8 cellular contexts compared by ENCODE assay signal in genomic region chrX:40097101-40097491, GRCh38. TPM values are rescaled to one million over a fixed set of nuclear protein-coding genes. Genes with fewer than 3 reads are reported as not detected.
DNase-seq lines count a peak whose midpoint lies in the region; ATAC-seq, FAIRE-seq and TF ChIP-seq lines count a peak whose summit lies in the region.

No MANE protein-coding gene starts in this region.

- TF ChIP-seq CTCF in 22Rv1 (IDR thresholded peaks at IDR 0.05) (no peak), HCT116 (IDR thresholded peaks at IDR 0.05 in 2 of 3, conservative IDR thresholded peaks at IDR 0.05 in 1 of 3; ENCODE audit: borderline replicate concordance in 1 of 3, insufficient read depth in 1 of 3, low read depth in 2 of 3, low read length in 2 of 3) (no peak), adrenal gland (IDR thresholded peaks at IDR 0.05) (no peak), lower lobe of right lung (IDR thresholded peaks at IDR 0.05) (no peak), upper lobe of left lung (IDR thresholded peaks at IDR 0.05) (no peak)

- H3K4me2 ChIP-seq in HCT116 (ENCODE audit: low read length), result peak overlapping the region; percentile 85

- DNase-seq in HCT116 (ENCODE audit: low read depth, low spot score), result no peak
- peak in 1 of 7 donors; percentile 17 for DNase-seq in adrenal gland
- DNase-seq in lower lobe of right lung, result no peak
- no peak for DNase-seq in upper lobe of left lung
- DNase-seq in urothelium cell line (ENCODE audit: low spot score), result no peak
- DNase-seq in RKO (ENCODE audit: low spot score), result no peak

- RAD21 ChIA-PET in HCT116 (lab: Charles Lee; ENCODE audit: low non-redundant PET in 1 of 2, low total read pairs in 2 of 2, uncharacterized antibody in 2 of 2, unreplicated experiment in 2 of 2), result interaction anchor here in 1 of 2 experiments (0.9 kb wide), 1 partner anchor 44 kb away, joined by 4 read pairs; no protein-coding TSS in a partner anchor

- H4K20me1 ChIP-seq in HCT116 (ENCODE audit: insufficient read depth), result peaks cover 18% of the 10 kb centered on the region; the same call in 1 of the 2 replicates

- CTCF ChIA-PET in HCT116 (lab: Charles Lee), result interaction anchor here (1.4 kb wide), 1 partner anchor 72 kb away, joined by 7 read pairs; no protein-coding TSS in a partner anchor

- H3K79me2 ChIP-seq in HCT116 (ENCODE audit: insufficient read depth, low read length), result peaks cover 83% of the 10 kb centered on the region

- 0 to 8% (median 7%) methylated on average over 6 to 41 of the region's 45 CpGs; no CpG with 5 or more reads in 1 of the 4 donors for WGBS in adrenal gland, 4 donors
- WGBS in upper lobe of left lung, 2 donors, result 5% methylated on average over 34 of the region's 45 CpGs; no CpG with 5 or more reads in 1 of the 2 donors

- H3K27me3 ChIP-seq in HCT116 (ENCODE audit: insufficient read depth, low read length) (no peaks in the 10 kb centered on the region), adrenal gland (peaks cover 26% of the 10 kb centered on the region), lower lobe of right lung (ENCODE audit: low read depth) (no peaks in the 10 kb centered on the region), upper lobe of left lung (peaks cover 0 to 37% (median 0%) of the 10 kb centered on the region in 4 donors)

- TF ChIP-seq POLR2A in HCT116 (IDR thresholded peaks at IDR 0.05; ENCODE audit: borderline replicate concordance, extremely low read depth, insufficient read depth, insufficient read length) (no peak), adrenal gland (IDR thresholded peaks at IDR 0.05) (no peak), upper lobe of left lung (IDR thresholded peaks at IDR 0.05) (no peak)

- H3K9me3 ChIP-seq in HCT116 (ENCODE audit: control insufficient read depth in 1 of 2, insufficient read depth in 1 of 2, low read depth in 1 of 2, low read length in 2 of 2) (no peaks in the 10 kb centered on the region), adrenal gland (replicated peaks in 1 of 3) (no peaks in the 10 kb centered on the region), lower lobe of right lung (no peaks in the 10 kb centered on the region), upper lobe of left lung (no peaks in the 10 kb centered on the region)

- H3K27ac ChIP-seq in 22Rv1 (peak overlapping the region; percentile 98), HCT116 (ENCODE audit: low read depth, low read length) (peak overlapping the region; percentile 66; the same call in 1 of the 2 replicates), adrenal gland (peak overlapping the region in 4 of 5 donors; percentile 64 to 88 (median 82)), lower lobe of right lung (peak overlapping the region; percentile 85), upper lobe of left lung (peak overlapping the region; percentile 84 to 96 (median 93))

- H3K4me3 ChIP-seq in HCT116 (replicated peaks in 1 of 2; ENCODE audit: low read depth in 1 of 2, low read length in 2 of 2) (peak overlapping the region; percentile 54 to 61), adrenal gland (peak overlapping the region in 2 of 4 donors; percentile 57 to 72), lower lobe of right lung (peak overlapping the region; percentile 74), upper lobe of left lung (peak overlapping the region; percentile 56 to 76 (median 70))

- TF ChIP-seq EP300 in upper lobe of left lung (IDR thresholded peaks at IDR 0.05), result no peak

- intact Hi-C loops in HCT116 (cut with micrococcal nuclease) (loop anchor here (10.0 kb wide), 1 partner anchor 282 kb away; no protein-coding TSS in a partner anchor), adrenal gland (cut with DNase I) (loop anchor here in 1 of 2 donors (10.0 kb wide), 1 partner anchor 82 kb away; no protein-coding TSS in a partner anchor), lower lobe of right lung (cut with DNase I) (no loop called here)

- H3K9me2 ChIP-seq in HCT116 (ENCODE audit: insufficient read depth), result no peaks in the 10 kb centered on the region

- H3K4me1 ChIP-seq in HCT116 (ENCODE audit: control insufficient read depth in 1 of 2, insufficient read depth in 2 of 2, low read length in 2 of 2), result peaks cover 34 to 57% of the 10 kb centered on the region in 2 experiments
- peaks cover 8 to 11% of the 10 kb centered on the region in 2 donors for H3K4me1 ChIP-seq in adrenal gland (replicated peaks in 1 of 2)
- H3K4me1 ChIP-seq in lower lobe of right lung, result peaks cover 23% of the 10 kb centered on the region
- H3K4me1 ChIP-seq in upper lobe of left lung, result peaks cover 11 to 73% (median 20%) of the 10 kb centered on the region in 4 donors

- peak overlapping the region; percentile 77 for H3K9ac ChIP-seq in HCT116 (ENCODE audit: low read length)

- no peak for TF ChIP-seq RAD21 in HCT116 (IDR thresholded peaks at IDR 0.05; ENCODE audit: low read depth)

- no peak for FAIRE-seq in urothelium cell line (lab: Jason Lieb, UNC)

- H3K36me3 ChIP-seq in HCT116 (ENCODE audit: control insufficient read depth in 1 of 2, insufficient read depth in 2 of 2, low read length in 2 of 2) (no peaks in the 10 kb centered on the region), adrenal gland (replicated peaks in 1 of 2) (no peaks in the 10 kb centered on the region), lower lobe of right lung (no peaks in the 10 kb centered on the region), upper lobe of left lung (no peaks in the 10 kb centered on the region)

- no TSS peak for BruUV-seq in HCT116 (replicated peaks; lab: Mats Ljungman, UMichigan)

- no peak for ATAC-seq in HCT116
- no peak for ATAC-seq in lower lobe of right lung
- no peak for ATAC-seq in upper lobe of left lung (ENCODE audit: low FRiP score in 2 of 2)
- ATAC-seq in HG02885 (IDR thresholded peaks at IDR 0.05; ENCODE audit: poor library complexity, unreplicated experiment), result no peak

- POLR2A ChIA-PET in HCT116 (lab: Charles Lee), result interaction anchor here (1.0 to 3.3 kb wide), 5 partner anchors 11 to 80 kb away, joined by 4 to 19 read pairs (median 5); no protein-coding TSS in a partner anchor

- H2AFZ ChIP-seq in HCT116 (ENCODE audit: low read depth, low read length, poor library complexity, severe bottlenecking), result no peak overlapping the region

TF ChIP-seq in HCT116, 20 proteins besides CTCF, POLR2A, EP300 and RAD21:
- no peak for TF ChIP-seq TCF7L2 (IDR thresholded peaks at IDR 0.05; ENCODE audit: borderline replicate concordance, extremely low read depth, insufficient read depth, insufficient read length)
- TF ChIP-seq JUND (IDR thresholded peaks at IDR 0.05), result no peak
- TF ChIP-seq REST (IDR thresholded peaks at IDR 0.05; ENCODE audit: low read depth), result no peak
- TF ChIP-seq ELF1 (IDR thresholded peaks at IDR 0.05; ENCODE audit: borderline replicate concordance, low read depth), result no peak
- TF ChIP-seq YY1 (IDR thresholded peaks at IDR 0.05; ENCODE audit: extremely low read depth, insufficient replicate concordance, low read depth, low read length), result no peak
- TF ChIP-seq ZFX (IDR thresholded peaks at IDR 0.05), result no peak
- TF ChIP-seq FOSL1 (IDR thresholded peaks at IDR 0.05; ENCODE audit: low read depth), result no peak
- TF ChIP-seq EZH2 (IDR thresholded peaks at IDR 0.05), result no peak
TF ChIP-seq in HCT116: peak in this region for 0.

RNA-seq across cellular contexts. Expression of gene BCOR, which starts 0.7 kb away (rescaled TPM):
- total RNA-seq in HCT116 (2021; ENCODE audit: unreplicated experiment) (35.1 TPM), adrenal gland (10 to 100 TPM; 21.7 to 42.9 (median 30.6) TPM), lower lobe of right lung (25.7 TPM), upper lobe of left lung (10 to 100 TPM; 17.5 to 40.8 (median 25.6) TPM)
- polyA plus RNA-seq in HCT116 (2012), result 12.3 and 14.5 TPM in 2 replicates
- polyA plus RNA-seq in adrenal gland, result 10 to 100 TPM; 13.7 to 16.0 (median 14.0) TPM
